Comparison of ENCODE assay signal across 23 cellular contexts in the genomic region with DNA sequence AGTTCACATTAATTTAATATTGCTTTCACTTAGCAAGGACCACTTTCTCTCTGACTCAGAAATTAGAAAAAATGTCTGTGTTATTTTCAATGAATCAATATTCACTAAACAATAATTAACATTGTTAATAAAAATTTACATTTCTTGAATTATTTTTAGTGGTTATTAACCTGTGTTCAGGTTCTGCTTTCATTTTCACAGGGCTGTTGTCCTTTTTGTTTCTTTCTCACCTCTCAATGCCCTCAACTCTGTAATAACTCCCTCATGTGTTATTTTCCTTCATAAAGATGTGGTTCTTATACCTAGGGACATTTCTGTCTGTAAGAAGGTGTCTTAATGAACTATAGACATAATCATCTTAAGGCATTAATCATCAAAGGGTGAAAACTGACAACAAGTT. TPM values are rescaled to one million over a fixed set of nuclear protein-coding genes. Genes with fewer than 3 reads are reported as not detected.
"Had no signal": no experiment of that assay in that cellular context is flagged by ENCODE, and none has a peak within 500 bp of the region (broad histone marks: within the 10 kb centered on the region; RNA-seq: fewer than 3 reads in every experiment).

No MANE protein-coding gene starts in this region.

- H3K4me3 ChIP-seq: adrenal gland, breast epithelium, lower lobe of right lung, prostate gland, right atrium auricular region, tibial nerve, uterus had no signal

- H3K9me3 ChIP-seq: adrenal gland, breast epithelium, lower lobe of right lung, prostate gland, right atrium auricular region, tibial nerve, uterus had no signal

- FAIRE-seq: astrocyte, endometrium, keratinocyte had no signal

- H3K4me1 ChIP-seq: adrenal gland, breast epithelium, lower lobe of right lung, prostate gland, right atrium auricular region, tibial nerve, uterus had no signal

- H3K27me3 ChIP-seq: adrenal gland, breast epithelium, right atrium auricular region, tibial nerve, uterus had no signal

- DNase-seq: activated CD4-positive, alpha-beta T cell treated with anti-CD3 and anti-CD28 coated beads, Interleukin-2, amount 50 U/mL, for 4 hours; activated gamma-delta T cell treated with Interleukin-2 at 50 U/mL for 16 hours; activated T-cell treated with anti-CD3 and anti-CD28 coated beads, Interleukin-2, amount 50 U/mL, for 72 hours; adrenal gland; cortex of kidney; erythroblast; foreskin melanocyte; lower lobe of right lung; naive thymus-derived CD8-positive, alpha-beta T cell; stimulated activated naive CD8-positive, alpha-beta T cell treated with anti-CD3 and anti-CD28 coated beads, Interleukin-15, Interleukin-2, amounts not matched to agents 100 U/mL and 50 U/mL, for 24 hours; substantia nigra; uterus had no signal

- H3K36me3 ChIP-seq: adrenal gland, breast epithelium, lower lobe of right lung, prostate gland, right atrium auricular region, tibial nerve, uterus had no signal

- H3K27ac ChIP-seq: adrenal gland, breast epithelium, lower lobe of right lung, prostate gland, right atrium auricular region, tibial nerve, uterus had no signal

- ATAC-seq: activated naive CD4-positive, alpha-beta T cell treated with anti-CD3 and anti-CD28 coated beads, Interleukin-2, amount 50 U/mL, for 72 hours; activated T-cell treated with anti-CD3 and anti-CD28 coated beads, Interleukin-2, amount 50 U/mL, for 72 hours; lower lobe of right lung; naive thymus-derived CD8-positive, alpha-beta T cell; stimulated activated naive CD8-positive, alpha-beta T cell treated with anti-CD3 and anti-CD28 coated beads, Interleukin-15, Interleukin-2, amounts not matched to agents 100 U/mL and 50 U/mL, for 24 hours had no signal

RNA-seq across cellular contexts. Expression of a gene that starts 43.1 kb away (rescaled TPM):
- total RNA-seq: activated CD8-positive, alpha-beta memory T cell treated with anti-CD3 and anti-CD28 coated beads for 36 hours; activated naive CD4-positive, alpha-beta T cell treated with anti-CD3 and anti-CD28 coated beads, Interleukin-2, amount 50 U/mL, for 72 hours; activated T-cell treated with anti-CD3 and anti-CD28 coated beads, Interleukin-2, amount 50 U/mL, for 72 hours; adrenal gland; astrocyte; breast epithelium; lower lobe of right lung; mesenteric fat pad; naive thymus-derived CD8-positive, alpha-beta T cell; osteocyte; right atrium auricular region; tibial nerve; uterus had no signal
